In genomic region chr7:118214051-118214832, GRCh38 we compare ENCODE assay signal across 9 cellular contexts. TPM values are rescaled to one million over a fixed set of nuclear protein-coding genes. Genes with fewer than 3 reads are reported as not detected.
DNase-seq lines count a peak whose midpoint lies in the region; ATAC-seq, FAIRE-seq and TF ChIP-seq lines count a peak whose summit lies in the region.
"Had no signal": no experiment of that assay in that cellular context is flagged by ENCODE, and none has a peak within 500 bp of the region (broad histone marks: within the 10 kb centered on the region; RNA-seq: fewer than 3 reads in every experiment).

No MANE protein-coding gene starts in this region.

- H3K27me3 ChIP-seq in GM06990 (replicated peaks; ENCODE audit: control insufficient read depth, insufficient read depth, low read length), result no peaks in the 10 kb centered on the region; the same call in 1 of the 2 replicates

- DNase-seq in GM06990 (ENCODE audit: extremely low read depth, insufficient read length), result peak; percentile 81
- DNase-seq in H54 (ENCODE audit: insufficient read length, low spot score), result peak; percentile 74
- peak; percentile 85 to 96 (median 91) for DNase-seq in NCI-H1417 (lab: John Stamatoyannopoulos, UW)
- DNase-seq in WTC11 (ENCODE audit: low spot score), result peak; percentile 86
- DNase-seq in cardiac fibroblast (ENCODE audit: low read depth in 2 of 2), result peak; percentile 78 to 86
- DNase-seq in left lobe of liver (ENCODE audit: low spot score), result peak; percentile 47
- DNase-seq in stimulated activated CD4-positive, alpha-beta T cell treated with anti-CD3 and anti-CD28 coated beads, TNF-alpha, amount 100 ng/mL, for 48 hours (ENCODE audit: low read depth in 3 of 3), result peak; percentile 30 to 52 (median 45)
- no peak for DNase-seq in NOMO-1 (lab: John Stamatoyannopoulos, UW; ENCODE audit: unreplicated experiment in 2 of 2)

- peak; percentile 91 for FAIRE-seq in H54 (lab: Jason Lieb, UNC)

- H3K36me3 Mint-ChIP-seq in WTC11, result no peaks in the 10 kb centered on the region

- TF ChIP-seq POLR2A in H54 (IDR thresholded peaks at IDR 0.05; ENCODE audit: low read depth, low read length), result peak; percentile 93

- ATAC-seq in WTC11 (peak; percentile 94), left lobe of liver (peak; percentile 56)

- POLR2A ChIA-PET in WTC11 (lab: Charles Lee), result no interaction called here

- H3K4me3 Mint-ChIP-seq in WTC11, result peak overlapping the region; percentile 89

- H3K4me3 ChIP-seq in GM06990 (replicated peaks; ENCODE audit: low read depth, low read length) (peak overlapping the region; percentile 69), cardiac fibroblast (replicated peaks in 1 of 2; ENCODE audit: low read depth in 2 of 2, low read length in 2 of 2) (peak overlapping the region; percentile 64 to 67)

- TF ChIP-seq CTCF in GM06990 (IDR thresholded peaks at IDR 0.05; ENCODE audit: insufficient read depth, low read length, poor library complexity, severe bottlenecking), result no peak
- TF ChIP-seq CTCF in WTC11 (IDR thresholded peaks at IDR 0.05), result no peak
- TF ChIP-seq CTCF in cardiac fibroblast (IDR thresholded peaks at IDR 0.05; ENCODE audit: low read depth, low read length), result no peak

- no peaks in the 10 kb centered on the region for H3K36me3 ChIP-seq in GM06990 (ENCODE audit: control insufficient read depth, insufficient read depth, low read length)
- H3K36me3 ChIP-seq: neutrophil had no signal

- H3K27me3 Mint-ChIP-seq in WTC11 (ENCODE audit: low read depth), result peaks cover 9% of the 10 kb centered on the region

- peaks cover 12% of the 10 kb centered on the region for H3K4me1 Mint-ChIP-seq in WTC11

- CTCF ChIA-PET in WTC11 (lab: Charles Lee), result interaction anchor here (0.5 to 1.0 kb wide), 2 partner anchors 19 to 87 kb away, joined by 3 read pairs; no protein-coding TSS in a partner anchor

- H3K9me3 Mint-ChIP-seq in WTC11, result no peaks in the 10 kb centered on the region

- H3K27ac Mint-ChIP-seq in WTC11, result peak overlapping the region; percentile 86; the same call in 1 of the 2 replicates

TF ChIP-seq in WTC11, 78 proteins besides CTCF, POLR2A, EP300 and RAD21 (continues in another document):
- no peak for TF ChIP-seq STAT6 (CRISPR knock-in tag; conservative IDR thresholded peaks at IDR 0.05; ENCODE audit: low read depth)
- TF ChIP-seq ZNF232 (CRISPR knock-in tag; IDR thresholded peaks at IDR 0.05), result peak; percentile 65; the same call in 1 of the 2 replicates
- no peak for TF ChIP-seq TP53 (CRISPR knock-in tag; IDR thresholded peaks at IDR 0.05)
- TF ChIP-seq NR3C1 (CRISPR knock-in tag; conservative IDR thresholded peaks at IDR 0.05; ENCODE audit: low read depth), result no peak
- TF ChIP-seq ZNF416 (CRISPR knock-in tag; IDR thresholded peaks at IDR 0.05), result no peak
- no peak for TF ChIP-seq E2F1 (CRISPR knock-in tag; IDR thresholded peaks at IDR 0.05)
- peak; percentile 59; the same call in 1 of the 2 replicates for TF ChIP-seq HMGXB4 (CRISPR knock-in tag; IDR thresholded peaks at IDR 0.05)
- peak; percentile 51 for TF ChIP-seq SP1 (CRISPR knock-in tag; conservative IDR thresholded peaks at IDR 0.05)
- TF ChIP-seq NR1H2 (CRISPR knock-in tag; IDR thresholded peaks at IDR 0.05), result no peak; the same call in 1 of the 2 replicates
- no peak for TF ChIP-seq ZNF532 (CRISPR knock-in tag; IDR thresholded peaks at IDR 0.05; ENCODE audit: borderline replicate concordance)
- 0 out of 2 replicates have a peak, but pooled peaks have one; percentile 28 for TF ChIP-seq CREM (CRISPR knock-in tag; IDR thresholded peaks at IDR 0.05)
- no peak for TF ChIP-seq ATF2 (CRISPR knock-in tag; IDR thresholded peaks at IDR 0.05; ENCODE audit: borderline replicate concordance, low read depth)
- TF ChIP-seq FOXK1 (CRISPR knock-in tag; IDR thresholded peaks at IDR 0.05), result peak; percentile 54
- peak; percentile 25; the same call in 1 of the 2 replicates for TF ChIP-seq ETV6 (CRISPR knock-in tag; IDR thresholded peaks at IDR 0.05)

RNA-seq across cellular contexts. Expression of gene ANKRD7, which starts 10.3 kb away (rescaled TPM):
- total RNA-seq in WTC11 (2021), result 1.7 to 3.5 TPM (median 1.9 TPM) in 3 replicates
- total RNA-seq in left lobe of liver, result not detected

RNA-seq across cellular contexts. Expression of gene LSM8, which starts 30.3 kb away (rescaled TPM):
- total RNA-seq in WTC11 (2021) (39.9 to 48.2 TPM (median 45.1 TPM) in 3 replicates), left lobe of liver (6.8 TPM)

Comparison
In these comparisons a context has a peak if more than half of its experiments do, and no peak if none do; other contexts are left out.
1. DNase-seq: peak in GM06990 (single experiment), H54 (single experiment), NCI-H1417 (3 of 3), WTC11 (single experiment), cardiac fibroblast (2 of 2), left lobe of liver (single experiment) and stimulated activated CD4-positive, alpha-beta T cell treated with anti-CD3 and anti-CD28 coated beads, TNF-alpha, amount 100 ng/mL, for 48 hours (3 of 3); none in NOMO-1 (0 of 2).